In genomic region chr14:55277972-55278740, GRCh38 we compare ENCODE assay signal across 9 cellular contexts. TPM values are rescaled to one million over a fixed set of nuclear protein-coding genes. Genes with fewer than 3 reads are reported as not detected.
DNase-seq lines count a peak whose midpoint lies in the region; ATAC-seq and TF ChIP-seq lines count a peak whose summit lies in the region.
"Had no signal": no experiment of that assay in that cellular context is flagged by ENCODE, and none has a peak within 500 bp of the region (broad histone marks: within the 10 kb centered on the region; RNA-seq: fewer than 3 reads in every experiment).

No MANE protein-coding gene starts in this region.

- DNase-seq in NOMO-1 treated with dmso at 0.1 percent for 144 hours (lab: John Stamatoyannopoulos, UW; ENCODE audit: unreplicated experiment) (peak; percentile 17), Peyer's patch (no peak), esophagus squamous epithelium (lab: John Stamatoyannopoulos, UW) (no peak), left ventricle myocardium superior (no peak), HFFc6 (no peak)
- DNase-seq in naive thymus-derived CD8-positive, alpha-beta T cell: peak in 2 of 10 donors; percentile 6 to 13

- peaks cover 0 to 4% (median 0%) of the 10 kb centered on the region in 3 donors for H3K36me3 ChIP-seq in Peyer's patch
- peaks cover 0 to 14% (median 0%) of the 10 kb centered on the region in 3 donors for H3K36me3 ChIP-seq in esophagus squamous epithelium

- ATAC-seq in GM18909 (IDR thresholded peaks at IDR 0.05; ENCODE audit: poor library complexity, unreplicated experiment): peak; percentile 91
- ATAC-seq in HG02763 (IDR thresholded peaks at IDR 0.05; ENCODE audit: unreplicated experiment): peak; percentile 80
- peak; percentile 73 to 74 for ATAC-seq in naive thymus-derived CD8-positive, alpha-beta T cell
- no peak for ATAC-seq in left ventricle myocardium superior
- ATAC-seq: Panc1 had no signal

- H3K4me3 ChIP-seq in Peyer's patch (no peak overlapping the region), esophagus squamous epithelium (no peak overlapping the region)

- TF ChIP-seq POLR2A in Peyer's patch (IDR thresholded peaks at IDR 0.05) (no peak), esophagus squamous epithelium (IDR thresholded peaks at IDR 0.05) (no peak)

- peaks cover 0 to 7% (median 0%) of the 10 kb centered on the region in 3 donors for H3K36me3 Mint-ChIP-seq in naive thymus-derived CD8-positive, alpha-beta T cell
- H3K36me3 Mint-ChIP-seq in HFFc6 (ENCODE audit: low read depth): peaks cover 4% of the 10 kb centered on the region; the same call in 1 of the 2 replicates

- H3K27ac ChIP-seq in Peyer's patch: no peak overlapping the region
- H3K27ac ChIP-seq in esophagus squamous epithelium: peak overlapping the region in 1 of 4 donors; percentile 28

- peaks cover 0 to 33% (median 0%) of the 10 kb centered on the region in 4 donors for H3K4me1 ChIP-seq in Peyer's patch
- H3K4me1 ChIP-seq in esophagus squamous epithelium: peaks cover 12 to 56% (median 19%) of the 10 kb centered on the region in 3 donors

- H3K27me3 ChIP-seq in Peyer's patch: no peaks in the 10 kb centered on the region
- H3K27me3 ChIP-seq in esophagus squamous epithelium: no peaks in the 10 kb centered on the region

- no peaks in the 10 kb centered on the region for H3K9me3 ChIP-seq in Peyer's patch
- no peaks in the 10 kb centered on the region for H3K9me3 ChIP-seq in esophagus squamous epithelium

- no peaks in the 10 kb centered on the region for H3K9me3 Mint-ChIP-seq in naive thymus-derived CD8-positive, alpha-beta T cell
- no peaks in the 10 kb centered on the region for H3K9me3 Mint-ChIP-seq in HFFc6

- 62 to 64% methylated on average over 6 of the region's 6 CpGs for WGBS in esophagus squamous epithelium, 2 donors

- intact Hi-C loops in esophagus squamous epithelium (cut with DNase I) (loop anchor here (2.0 kb wide), 1 partner anchor 71 kb away; no protein-coding TSS in a partner anchor), left ventricle myocardium superior (cut with micrococcal nuclease) (no loop called here)

- peak overlapping the region; percentile 1 to 69 (median 40) for H3K4me3 Mint-ChIP-seq in naive thymus-derived CD8-positive, alpha-beta T cell
- H3K4me3 Mint-ChIP-seq in HFFc6: no peak overlapping the region

- POLR2A ChIA-PET in naive thymus-derived CD8-positive, alpha-beta T cell (lab: Charles Lee): no interaction called here

- peaks cover 23 to 80% (median 67%) of the 10 kb centered on the region in 4 donors for H3K4me1 Mint-ChIP-seq in naive thymus-derived CD8-positive, alpha-beta T cell
- H3K4me1 Mint-ChIP-seq in HFFc6 (ENCODE audit: low read depth): peaks cover 45% of the 10 kb centered on the region

- H3K27ac Mint-ChIP-seq in naive thymus-derived CD8-positive, alpha-beta T cell: peak overlapping the region; percentile 8 to 86 (median 65)
- no peak overlapping the region for H3K27ac Mint-ChIP-seq in HFFc6

- no peak for TF ChIP-seq CTCF in Peyer's patch (IDR thresholded peaks at IDR 0.05)
- TF ChIP-seq CTCF in esophagus squamous epithelium (IDR thresholded peaks at IDR 0.05): no peak
- no peak for TF ChIP-seq CTCF in HFFc6 (IDR thresholded peaks at IDR 0.05)

- H3K27me3 Mint-ChIP-seq in naive thymus-derived CD8-positive, alpha-beta T cell: no peaks in the 10 kb centered on the region
- H3K27me3 Mint-ChIP-seq in HFFc6 (ENCODE audit: insufficient read depth): no peaks in the 10 kb centered on the region; the same call in 1 of the 2 replicates

RNA-seq across cellular contexts. Expression of gene FBXO34, which starts 6.9 kb away (rescaled TPM):
- 10 to 100 TPM; 24.4 to 25.5 TPM for total RNA-seq in naive thymus-derived CD8-positive, alpha-beta T cell
- polyA plus RNA-seq in naive thymus-derived CD8-positive, alpha-beta T cell: 10 to 100 TPM; 16.8 to 23.1 (median 17.8) TPM
- total RNA-seq in Peyer's patch (10 to 100 TPM; 28.1 to 75.3 (median 43.1) TPM), esophagus squamous epithelium (10 to 100 TPM; 33.3 to 43.1 (median 34.5) TPM), left ventricle myocardium superior (27.2 TPM)
- total RNA-seq in HFFc6 (2021; fragmentation: NEBNext Ultra II Directional; extraction: Animal tissue kit (Norgen Biotek cat#: 25700)): 10 to 100 TPM; 10.3 to 13.5 (median 11.7) TPM
